ENCODE assay signal across 9 cellular contexts in genomic region chr4:140568507-140569306, GRCh38. TPM values are rescaled to one million over a fixed set of nuclear protein-coding genes. Genes with fewer than 3 reads are reported as not detected.
DNase-seq lines count a peak whose midpoint lies in the region; ATAC-seq and TF ChIP-seq lines count a peak whose summit lies in the region.
"Had no signal": no experiment of that assay in that cellular context is flagged by ENCODE, and none has a peak within 500 bp of the region (broad histone marks: within the 10 kb centered on the region; RNA-seq: fewer than 3 reads in every experiment).

Gene UCP1 (minus strand): TSS chr4:140568961. CDS start chr4:140568729, 232 bp downstream.

- in situ Hi-C loops in KBM-7 (cut with MboI; ENCODE audit: low pct_unique_long_range_greater_than_20kb, low sequenced_read_pairs) = no loop called here

- H3K27ac Mint-ChIP-seq in naive B cell = peak within 1 kb of the TSS in 2 of 6 donors; percentile 45 to 82

- H4K20me1 ChIP-seq in BLaER1 treated with 17β-estradiol and CSF1 and Interleukin-3, amounts not matched to agents 10 nM and 100 nM = no peaks in the 10 kb centered on the region

- peak within 1 kb of the TSS in 2 of 11 experiments; percentile 1 to 53; a peak in 1 of 22 replicates for H3K9ac ChIP-seq in BLaER1 treated with 17β-estradiol and CSF1 and Interleukin-3, amounts not matched to agents 10 nM and 100 nM

- DNase-seq in KBM-7 = peak; percentile 25
- DNase-seq in epithelial cell of proximal tubule (ENCODE audit: low read depth) = no peak
- DNase-seq in naive B cell = peak; percentile 6
- DNase-seq in occipital lobe (lab: John Stamatoyannopoulos, UW) = no peak

- no peak for TF ChIP-seq CTCF in epithelial cell of proximal tubule (conservative IDR thresholded peaks at IDR 0.05; ENCODE audit: low read depth, low read length)

- peaks cover 2 to 24% (median 9%) of the 10 kb centered on the region in 7 donors for H3K9me3 Mint-ChIP-seq in naive B cell

- ATAC-seq in naive B cell (ENCODE audit: low read depth in 2 of 2) = peak; percentile 43 to 47
- no peak for ATAC-seq in HG02938 (IDR thresholded peaks at IDR 0.05; ENCODE audit: unreplicated experiment)
- ATAC-seq in HG03571 (IDR thresholded peaks at IDR 0.05; ENCODE audit: unreplicated experiment) = no peak
- no peak for ATAC-seq in HG03175 (IDR thresholded peaks at IDR 0.05; ENCODE audit: unreplicated experiment)
- ATAC-seq: HCT116 had no signal

- H3K4me1 Mint-ChIP-seq in naive B cell = peaks cover 15 to 25% (median 18%) of the 10 kb centered on the region in 3 donors

- no peak within 1 kb of the TSS for H3K27ac ChIP-seq in BLaER1 treated with 17β-estradiol and CSF1 and Interleukin-3, amounts not matched to agents 10 nM and 100 nM

- peaks cover 11 to 23% (median 20%) of the 10 kb centered on the region in 11 experiments; a peak in 20 of 22 replicates for H3K27me3 ChIP-seq in BLaER1 treated with 17β-estradiol and CSF1 and Interleukin-3, amounts not matched to agents 10 nM and 100 nM

- peaks cover 38 to 61% (median 51%) of the 10 kb centered on the region in 3 donors for H3K27me3 Mint-ChIP-seq in naive B cell

- peak within 1 kb of the TSS in 5 of 10 experiments; percentile 3 to 34 (median 13); a peak in 6 of 20 replicates for H3K4me3 ChIP-seq in BLaER1 treated with 17β-estradiol and CSF1 and Interleukin-3, amounts not matched to agents 10 nM and 100 nM
- peak within 1 kb of the TSS; percentile 55 for H3K4me3 ChIP-seq in epithelial cell of proximal tubule (ENCODE audit: low read depth, low read length)

- H3K36me3 ChIP-seq in BLaER1 treated with 17β-estradiol and CSF1 and Interleukin-3, amounts not matched to agents 10 nM and 100 nM = no peaks in the 10 kb centered on the region

- peaks cover 10 to 17% (median 13%) of the 10 kb centered on the region in 10 experiments for H3K4me1 ChIP-seq in BLaER1 treated with 17β-estradiol and CSF1 and Interleukin-3, amounts not matched to agents 10 nM and 100 nM

- H3K9me3 ChIP-seq in BLaER1 treated with 17β-estradiol and CSF1 and Interleukin-3, amounts not matched to agents 10 nM and 100 nM (replicated peaks in 1 of 11) = peaks cover 13 to 27% (median 20%) of the 10 kb centered on the region in 11 experiments

- peak within 1 kb of the TSS; percentile 46 to 95 (median 88) for H3K4me3 Mint-ChIP-seq in naive B cell

- peaks cover 11 to 21% of the 10 kb centered on the region in 2 donors for H3K36me3 Mint-ChIP-seq in naive B cell

- H3K4me2 ChIP-seq in BLaER1 treated with 17β-estradiol and CSF1 and Interleukin-3, amounts not matched to agents 10 nM and 100 nM = peak within 1 kb of the TSS; percentile 38 to 81 (median 66)

RNA-seq across cellular contexts. Expression of gene UCP1, which starts in this region (rescaled TPM):
- 0.43 TPM in 1 of 2 replicates, not detected in the other for total RNA-seq in epithelial cell of proximal tubule
- not detected for polyA plus RNA-seq in naive B cell (ENCODE audit: low read depth in 6 of 6)
- total RNA-seq in occipital lobe = not detected

Comparison
In these comparisons a context has a peak if more than half of its experiments do, and no peak if none do; other contexts are left out.
1. Peak in DNase-seq and ATAC-seq in naive B cell; RNA of the gene not detected or under 1 TPM.